ENCODE assay signal across 27 cellular contexts in genomic region chr12:40068416-40068815, GRCh38. TPM values are rescaled to one million over a fixed set of nuclear protein-coding genes. Genes with fewer than 3 reads are reported as not detected.
DNase-seq lines count a peak whose midpoint lies in the region; ATAC-seq and TF ChIP-seq lines count a peak whose summit lies in the region.
"Had no signal": no experiment of that assay in that cellular context is flagged by ENCODE, and none has a peak within 500 bp of the region (broad histone marks: within the 10 kb centered on the region; RNA-seq: fewer than 3 reads in every experiment).

No MANE protein-coding gene starts in this region.

- no peaks in the 10 kb centered on the region for H3K27me3 ChIP-seq in right cardiac atrium (ENCODE audit: control insufficient read depth, insufficient read depth)
- no peaks in the 10 kb centered on the region for H3K27me3 ChIP-seq in heart left ventricle
- H3K27me3 ChIP-seq: BE2C; BLaER1; BLaER1 treated with 17β-estradiol and CSF1 and Interleukin-3, amounts not matched to agents 10 nM and 100 nM had no signal

- TF ChIP-seq POLR2A in heart left ventricle (IDR thresholded peaks at IDR 0.05), result no peak

- 70% methylated on average over 2 of the region's 2 CpGs for WGBS in right cardiac atrium
- 84 to 89% (median 86%) methylated on average over 2 of the region's 2 CpGs for WGBS in heart left ventricle, 4 donors

- DNase-seq in right cardiac atrium (peak in 2 of 3 donors; percentile 66 to 85), heart left ventricle (no peak)
- DNase-seq: 8988T; ACHN; AML-193; BE2C; C1 segment of cervical spinal cord; Caco-2; Calu3; CD4-positive, alpha-beta memory T cell; CD4-positive, alpha-beta T cell; CD4-positive, CD25-positive, alpha-beta regulatory T cell; CD8-positive, alpha-beta memory T cell; CD8-positive, alpha-beta T cell; COR-L47; DMS 273 treated with DMSO at 0.1 percent for 48 hours; DMS153; DMS53; DMS79; DMS79 treated with DMSO at 0.1 percent for 48 hours; DND-41; EL had no signal

- intact Hi-C loops in right cardiac atrium (cut with DNase I), result no loop called here
- intact Hi-C loops in heart left ventricle (cut with DNase I), result no loop called here

- TF ChIP-seq CTCF in heart left ventricle (IDR thresholded peaks at IDR 0.05), result no peak

- H3K4me3 ChIP-seq in right cardiac atrium (ENCODE audit: low read length) (no peak overlapping the region), heart left ventricle (no peak overlapping the region)
- H3K4me3 ChIP-seq: A549; BLaER1; BLaER1 treated with 17β-estradiol and CSF1 and Interleukin-3, amounts not matched to agents 10 nM and 100 nM had no signal

- ATAC-seq in right cardiac atrium (no peak), heart left ventricle (no peak)
- ATAC-seq: A549; CD8-positive, alpha-beta T cell had no signal

- no peaks in the 10 kb centered on the region for H3K36me3 ChIP-seq in heart left ventricle
- H3K36me3 ChIP-seq: BE2C; BLaER1; BLaER1 treated with 17β-estradiol and CSF1 and Interleukin-3, amounts not matched to agents 10 nM and 100 nM had no signal

- H3K9me3 ChIP-seq in right cardiac atrium (ENCODE audit: control insufficient read depth, low read length), result no peaks in the 10 kb centered on the region
- no peaks in the 10 kb centered on the region for H3K9me3 ChIP-seq in heart left ventricle
- H3K9me3 ChIP-seq: A549; BE2C; BLaER1; BLaER1 treated with 17β-estradiol and CSF1 and Interleukin-3, amounts not matched to agents 10 nM and 100 nM; Caco-2 had no signal

- no peaks in the 10 kb centered on the region for H3K4me1 ChIP-seq in right cardiac atrium (ENCODE audit: control insufficient read depth, insufficient read depth, low read length)
- peaks cover 0 to 16% (median 0%) of the 10 kb centered on the region in 12 donors for H3K4me1 ChIP-seq in heart left ventricle
- H3K4me1 ChIP-seq: A549; BE2C; BLaER1; BLaER1 treated with 17β-estradiol and CSF1 and Interleukin-3, amounts not matched to agents 10 nM and 100 nM; Caco-2 had no signal

- no peak overlapping the region for H3K27ac ChIP-seq in right cardiac atrium (ENCODE audit: low read length)
- H3K27ac ChIP-seq in heart left ventricle, result no peak overlapping the region
- H3K27ac ChIP-seq: 22Rv1; A549; BLaER1; BLaER1 treated with 17β-estradiol and CSF1 and Interleukin-3, amounts not matched to agents 10 nM and 100 nM; C4-2B had no signal

RNA-seq across cellular contexts. Expression of gene SLC2A13, which starts 37.5 kb away (rescaled TPM):
- total RNA-seq in right cardiac atrium (10 to 100 TPM in 1 of 4 donors, 1 to 10 TPM in 3; 6.7 to 15.5 (median 7.4) TPM), heart left ventricle (10 to 100 TPM in 3 of 9 donors, 1 to 10 TPM in 6; 5.8 to 17.6 (median 10.0) TPM)
- polyA plus RNA-seq in right cardiac atrium (2.8 TPM), heart left ventricle (1 to 10 TPM; 1.9 to 3.9 TPM)

Comparison
In these comparisons a context has a peak if more than half of its experiments do, and no peak if none do; other contexts are left out.
1. DNase-seq: peak in right cardiac atrium (2 of 3); none in heart left ventricle (0 of 5).